8 cellular contexts compared by ENCODE assay signal in genomic region chr16:67241008-67241900, GRCh38. TPM values are rescaled to one million over a fixed set of nuclear protein-coding genes. Genes with fewer than 3 reads are reported as not detected.
A peak's percentile ranks its signal among the peaks of the same experiment; 100 is the strongest.
DNase-seq lines count a peak whose midpoint lies in the region; ATAC-seq and TF ChIP-seq lines count a peak whose summit lies in the region.

No MANE protein-coding gene starts in this region.

- H3K4me3 ChIP-seq in brain microvascular endothelial cell (ENCODE audit: low read depth, low read length) (no peak overlapping the region), upper lobe of left lung (no peak overlapping the region), OCI-LY7 (ENCODE audit: low read depth, low read length, poor library complexity, severe bottlenecking) (no peak overlapping the region)

- BruUV-seq in OCI-LY7 (replicated peaks; lab: Mats Ljungman, UMichigan), result no TSS peak

- ATAC-seq in upper lobe of left lung (ENCODE audit: low FRiP score in 2 of 2), result peak; percentile 5 to 72

- H3K27me3 ChIP-seq in brain microvascular endothelial cell (replicated peaks), result no peaks in the 10 kb centered on the region
- H3K27me3 ChIP-seq in layer of hippocampus (ENCODE audit: control insufficient read depth, insufficient read depth, low read length), result no peaks in the 10 kb centered on the region
- no peaks in the 10 kb centered on the region for H3K27me3 ChIP-seq in upper lobe of left lung

- 36 to 40% methylated on average over 9 to 10 of the region's 10 CpGs for WGBS in upper lobe of left lung, 2 donors

- TF ChIP-seq EP300 in upper lobe of left lung (IDR thresholded peaks at IDR 0.05), result no peak

- no peaks in the 10 kb centered on the region for H3K9me2 ChIP-seq in OCI-LY7 (ENCODE audit: insufficient read depth, low read length)

- peaks cover 66 to 84% (median 72%) of the 10 kb centered on the region in 4 donors for H3K4me1 ChIP-seq in upper lobe of left lung
- H3K4me1 ChIP-seq in OCI-LY7 (ENCODE audit: insufficient read depth, low read length, poor library complexity, severe bottlenecking), result peaks cover 50% of the 10 kb centered on the region

- in situ Hi-C loops in brain microvascular endothelial cell (cut with HindIII; ENCODE audit: low pct_ligation_motif_present, low sequenced_read_pairs), result no loop called here

- TF ChIP-seq CTCF in 22Rv1 (IDR thresholded peaks at IDR 0.05), result no peak
- TF ChIP-seq CTCF in brain microvascular endothelial cell (IDR thresholded peaks at IDR 0.05; ENCODE audit: low read depth, low read length, missing control alignments), result no peak
- no peak for TF ChIP-seq CTCF in upper lobe of left lung (IDR thresholded peaks at IDR 0.05)
- TF ChIP-seq CTCF in OCI-LY7 (conservative IDR thresholded peaks at IDR 0.05; ENCODE audit: low read length), result no peak

- intact Hi-C loops in OCI-LY7 (cut with micrococcal nuclease; ENCODE audit: unreplicated experiment), result no loop called here

- H3K4me2 ChIP-seq in OCI-LY7 (ENCODE audit: low read length), result no peak overlapping the region

- H4K20me1 ChIP-seq in OCI-LY7 (ENCODE audit: insufficient read depth, low read length), result no peaks in the 10 kb centered on the region

- no peak for TF ChIP-seq POLR2A in upper lobe of left lung (IDR thresholded peaks at IDR 0.05)

- DNase-seq in HT-29 (ENCODE audit: low spot score) (peak; percentile 46), brain microvascular endothelial cell (peak; percentile 79), upper lobe of left lung (peak in 1 of 2 donors; percentile 90), OCI-LY7 (ENCODE audit: low spot score) (no peak), NCI-H146 treated with DMSO at 0.1 percent for 48 hours (lab: John Stamatoyannopoulos, UW; ENCODE audit: unreplicated experiment) (no peak), NAMALWA (ENCODE audit: low spot score) (no peak)

- POLR2A ChIA-PET in OCI-LY7 (lab: Charles Lee), result interaction anchor here (0.7 to 1.6 kb wide), 3 partner anchors 14 to 289 kb away, joined by 3 to 9 read pairs (median 5); partner anchors contain the start of gene TMEM208

- peak overlapping the region; percentile 72 for H3K27ac ChIP-seq in 22Rv1
- peak overlapping the region; percentile 70 for H3K27ac ChIP-seq in brain microvascular endothelial cell
- H3K27ac ChIP-seq in layer of hippocampus (ENCODE audit: low read depth, low read length), result peak overlapping the region; percentile 55
- peak overlapping the region; percentile 93 to 96 (median 95) for H3K27ac ChIP-seq in upper lobe of left lung
- H3K27ac ChIP-seq in OCI-LY7 (ENCODE audit: low read depth, low read length, poor library complexity, severe bottlenecking), result no peak overlapping the region

- H3K36me3 ChIP-seq in brain microvascular endothelial cell (replicated peaks) (peaks cover 33% of the 10 kb centered on the region), upper lobe of left lung (peaks cover 23 to 38% (median 30%) of the 10 kb centered on the region in 4 donors), OCI-LY7 (ENCODE audit: insufficient read depth, low read length) (peaks cover 14% of the 10 kb centered on the region; the same call in 1 of the 2 replicates)

- H2AFZ ChIP-seq in OCI-LY7 (ENCODE audit: low read length), result no peak overlapping the region

- no peaks in the 10 kb centered on the region for H3K9me3 ChIP-seq in upper lobe of left lung
- no peaks in the 10 kb centered on the region for H3K9me3 ChIP-seq in OCI-LY7 (ENCODE audit: low read length)

- no peaks in the 10 kb centered on the region; the same call in 1 of the 2 replicates for H3K79me2 ChIP-seq in OCI-LY7 (ENCODE audit: insufficient read depth, low read depth, low read length)

- CTCF ChIA-PET in OCI-LY7 (lab: Charles Lee; ENCODE audit: unreplicated experiment), result interaction anchor here (2.2 kb wide), 1 partner anchor 14 kb away, joined by 6 read pairs; the partner anchor contains the start of gene TMEM208

RNA-seq across cellular contexts. Expression of gene FHOD1, which starts 6.0 kb away (rescaled TPM):
- 49.5 and 57.7 TPM in 2 replicates for total RNA-seq in HT-29 (2014; rRNA removed; shearing (Covaris generic))
- 100 to 1,000 TPM in 2 of 6 donors, 10 to 100 TPM in 4; 26.0 to 310 (median 91.0) TPM for total RNA-seq in upper lobe of left lung
- total RNA-seq in OCI-LY7 (2014; rRNA removed; shearing (Covaris generic)), result 16.0 and 16.5 TPM in 2 replicates
- 44.1 and 55.0 TPM in 2 replicates for total RNA-seq in OCI-LY7 (2022)

RNA-seq across cellular contexts. Expression of gene SLC9A5, which starts 7.5 kb away (rescaled TPM):
- total RNA-seq in HT-29 (2014; rRNA removed; shearing (Covaris generic)), result 2.2 and 2.7 TPM in 2 replicates
- total RNA-seq in upper lobe of left lung, result 10 to 100 TPM in 1 of 6 donors, 1 to 10 TPM in 4, under 1 TPM in 1; 0.76 to 28.3 (median 4.1) TPM
- 0.36 and 2.7 TPM in 2 replicates for total RNA-seq in OCI-LY7 (2014; rRNA removed; shearing (Covaris generic))
- 3.6 and 4.2 TPM in 2 replicates for total RNA-seq in OCI-LY7 (2022)

RNA-seq across cellular contexts. Expression of gene TMEM208, which starts 14.3 kb away (rescaled TPM):
- 61.2 and 67.8 TPM in 2 replicates for total RNA-seq in HT-29 (2014; rRNA removed; shearing (Covaris generic))
- total RNA-seq in upper lobe of left lung, result 10 to 100 TPM; 21.1 to 50.6 (median 48.5) TPM
- total RNA-seq in OCI-LY7 (2014; rRNA removed; shearing (Covaris generic)), result 19.9 and 36.7 TPM in 2 replicates
- total RNA-seq in OCI-LY7 (2022), result 22.5 and 26.4 TPM in 2 replicates

RNA-seq across cellular contexts. Expression of gene PLEKHG4, which starts 38.1 kb away (rescaled TPM):
- total RNA-seq in HT-29 (2014; rRNA removed; shearing (Covaris generic)), result 69.5 and 71.3 TPM in 2 replicates
- total RNA-seq in upper lobe of left lung (10 to 100 TPM; 13.4 to 39.8 (median 16.5) TPM), OCI-LY7 (2022) (0.51 and 1.3 TPM in 2 replicates)
- total RNA-seq in OCI-LY7 (2014; rRNA removed; shearing (Covaris generic)), result not detected in 2 replicates

RNA-seq across cellular contexts. Expression of gene ELMO3, which starts 42.3 kb away (rescaled TPM):
- total RNA-seq in HT-29 (2014; rRNA removed; shearing (Covaris generic)), result 55.2 and 57.4 TPM in 2 replicates
- total RNA-seq in upper lobe of left lung (10 to 100 TPM; 17.4 to 26.2 (median 24.4) TPM), OCI-LY7 (2022) (7.6 and 9.0 TPM in 2 replicates)
- total RNA-seq in OCI-LY7 (2014; rRNA removed; shearing (Covaris generic)), result 7.7 and 7.8 TPM in 2 replicates

Comparison
In these comparisons a context has a peak if more than half of its experiments do, and no peak if none do; other contexts are left out.
1. DNase-seq: peak in HT-29 (single experiment) and brain microvascular endothelial cell (single experiment); none in OCI-LY7 (single experiment), NCI-H146 treated with DMSO at 0.1 percent for 48 hours (single experiment) and NAMALWA (single experiment).